In genomic region chr14:68696721-68697495, GRCh38 we compare ENCODE assay signal across 16 cellular contexts.
DNase-seq lines count a peak whose midpoint lies in the region; ATAC-seq and TF ChIP-seq lines count a peak whose summit lies in the region.
"Had no signal": no experiment of that assay in that cellular context is flagged by ENCODE, and none has a peak within 500 bp of the region (broad histone marks: within the 10 kb centered on the region; RNA-seq: fewer than 3 reads in every experiment).

No MANE protein-coding gene starts in this region.

- ATAC-seq in heart left ventricle: no peak

- DNase-seq in cardiac septum (ENCODE audit: low spot score): peak; percentile 54
- DNase-seq in heart left ventricle: no peak
- peak; percentile 60 for DNase-seq in coronary artery (ENCODE audit: low spot score)
- no peak for DNase-seq in trophoblast cell
- no peak for DNase-seq in occipital lobe (lab: John Stamatoyannopoulos, UW)
- DNase-seq in GM10248 (ENCODE audit: extremely low spot score): no peak
- no peak for DNase-seq in H7
- DNase-seq: CD4-positive, alpha-beta memory T cell; DMS79 treated with DMSO at 0.1 percent for 48 hours; KBM-7; NCI-H1092; NCI-H187; NCI-H2171; NCI-H82; SHP77 treated with DMSO at 0.1 percent for 48 hours had no signal

- TF ChIP-seq POLR2A in heart left ventricle (IDR thresholded peaks at IDR 0.05): no peak

- POLR2A ChIA-PET in GM10248 (lab: Yijun Ruan, JAX): no interaction called here

- H3K9ac ChIP-seq in trophoblast cell (ENCODE audit: low read length): no peak overlapping the region

- intact Hi-C loops in cardiac septum (cut with DNase I): no loop called here
- intact Hi-C loops in heart left ventricle (cut with DNase I): no loop called here

- H3K18ac ChIP-seq in trophoblast cell (ENCODE audit: low read length): no peak overlapping the region

- H2AK5ac ChIP-seq in trophoblast cell (ENCODE audit: low read length): peak overlapping the region; percentile 71

- no peak overlapping the region for H2BK5ac ChIP-seq in trophoblast cell (ENCODE audit: low read depth, low read length, poor library complexity)

- H2AFZ ChIP-seq in trophoblast cell (ENCODE audit: insufficient read depth, low read length, poor library complexity): no peak overlapping the region

- H2BK120ac ChIP-seq in trophoblast cell (ENCODE audit: insufficient read depth, low read length, poor library complexity): no peak overlapping the region

- H3K14ac ChIP-seq in trophoblast cell (ENCODE audit: low read length): no peak overlapping the region

- H3K36me3 ChIP-seq in heart left ventricle (no peaks in the 10 kb centered on the region), trophoblast cell (ENCODE audit: control insufficient read depth in 1 of 2, insufficient read depth in 2 of 2, low read length in 2 of 2) (no peaks in the 10 kb centered on the region), H7 (replicated peaks; ENCODE audit: control insufficient read depth, insufficient read depth, low read length) (no peaks in the 10 kb centered on the region)
- H3K36me3 ChIP-seq: Peyer's patch had no signal

- no peaks in the 10 kb centered on the region for H3K79me2 ChIP-seq in trophoblast cell (ENCODE audit: control insufficient read depth, insufficient read depth, low read length, poor library complexity)

- peaks cover 2% of the 10 kb centered on the region for H3K79me1 ChIP-seq in trophoblast cell (ENCODE audit: low read length)

- no peak overlapping the region for H4K12ac ChIP-seq in trophoblast cell (ENCODE audit: low read depth, low read length)

- no peak overlapping the region for H3K4me3 ChIP-seq in heart left ventricle
- H3K4me3 ChIP-seq in coronary artery: no peak overlapping the region
- H3K4me3 ChIP-seq in trophoblast cell (ENCODE audit: low read depth, low read length): no peak overlapping the region
- H3K4me3 ChIP-seq in H7 (ENCODE audit: insufficient read depth, low read depth, low read length): no peak overlapping the region
- H3K4me3 ChIP-seq: Peyer's patch had no signal

- no peak overlapping the region for H2BK12ac ChIP-seq in trophoblast cell (ENCODE audit: low read length)

- H3K9me3 ChIP-seq in heart left ventricle (peaks cover 0 to 5% (median 0%) of the 10 kb centered on the region in 12 donors), trophoblast cell (ENCODE audit: insufficient read depth, low read depth, low read length) (no peaks in the 10 kb centered on the region)
- H3K9me3 ChIP-seq: Peyer's patch had no signal

- no peak overlapping the region for H3K4ac ChIP-seq in trophoblast cell (ENCODE audit: low read depth, low read length)

- H3K27ac ChIP-seq in heart left ventricle (no peak overlapping the region), coronary artery (no peak overlapping the region), trophoblast cell (ENCODE audit: low read depth, low read length) (no peak overlapping the region)
- H3K27ac ChIP-seq: Peyer's patch had no signal

- H3K23ac ChIP-seq in trophoblast cell (ENCODE audit: low read length): no peak overlapping the region

- peaks cover 0 to 36% (median 14%) of the 10 kb centered on the region in 12 donors for H3K4me1 ChIP-seq in heart left ventricle
- H3K4me1 ChIP-seq in trophoblast cell (ENCODE audit: control insufficient read depth in 1 of 2, insufficient read depth in 2 of 2, low read length in 2 of 2): peaks cover 0 to 13% of the 10 kb centered on the region in 2 experiments
- H3K4me1 ChIP-seq: Peyer's patch had no signal

- H3K27me3 ChIP-seq in heart left ventricle (no peaks in the 10 kb centered on the region), trophoblast cell (ENCODE audit: insufficient read depth, low read length) (no peaks in the 10 kb centered on the region), H7 (ENCODE audit: control insufficient read depth, insufficient read depth, low read length) (no peaks in the 10 kb centered on the region)
- H3K27me3 ChIP-seq: Peyer's patch had no signal

- CTCF ChIA-PET in GM10248 (lab: Yijun Ruan, JAX): interaction anchor here (1.4 kb wide), 1 partner anchor 31 kb away, joined by 3 read pairs; no protein-coding TSS in a partner anchor

- WGBS in heart left ventricle, 4 donors: 95 to 97% (median 96%) methylated on average over 6 of the region's 6 CpGs
- WGBS in trophoblast cell (ENCODE audit: extremely low coverage, insufficient coverage, insufficient read length): no CpG with 5 or more reads among the region's 6 CpGs

- TF ChIP-seq CTCF in heart left ventricle (IDR thresholded peaks at IDR 0.05): no peak
- no peak for TF ChIP-seq CTCF in coronary artery (IDR thresholded peaks at IDR 0.05)
- no peak for TF ChIP-seq CTCF in GM10248 (IDR thresholded peaks at IDR 0.05; ENCODE audit: control extremely low read depth, extremely low read depth, low read depth, missing control alignments)

- H3K4me2 ChIP-seq in trophoblast cell (ENCODE audit: low read length): no peak overlapping the region

- H4K91ac ChIP-seq in trophoblast cell (ENCODE audit: low read depth, low read length): no peak overlapping the region

- no peak overlapping the region for H4K8ac ChIP-seq in trophoblast cell (ENCODE audit: low read depth, low read length)

Comparison
In these comparisons a context has a peak if more than half of its experiments do, and no peak if none do; other contexts are left out.
1. DNase-seq: peak in cardiac septum (single experiment) and coronary artery (single experiment); none in heart left ventricle (0 of 5), trophoblast cell (0 of 2), occipital lobe (single experiment), GM10248 (single experiment) and H7 (single experiment).